In the genomic region with DNA sequence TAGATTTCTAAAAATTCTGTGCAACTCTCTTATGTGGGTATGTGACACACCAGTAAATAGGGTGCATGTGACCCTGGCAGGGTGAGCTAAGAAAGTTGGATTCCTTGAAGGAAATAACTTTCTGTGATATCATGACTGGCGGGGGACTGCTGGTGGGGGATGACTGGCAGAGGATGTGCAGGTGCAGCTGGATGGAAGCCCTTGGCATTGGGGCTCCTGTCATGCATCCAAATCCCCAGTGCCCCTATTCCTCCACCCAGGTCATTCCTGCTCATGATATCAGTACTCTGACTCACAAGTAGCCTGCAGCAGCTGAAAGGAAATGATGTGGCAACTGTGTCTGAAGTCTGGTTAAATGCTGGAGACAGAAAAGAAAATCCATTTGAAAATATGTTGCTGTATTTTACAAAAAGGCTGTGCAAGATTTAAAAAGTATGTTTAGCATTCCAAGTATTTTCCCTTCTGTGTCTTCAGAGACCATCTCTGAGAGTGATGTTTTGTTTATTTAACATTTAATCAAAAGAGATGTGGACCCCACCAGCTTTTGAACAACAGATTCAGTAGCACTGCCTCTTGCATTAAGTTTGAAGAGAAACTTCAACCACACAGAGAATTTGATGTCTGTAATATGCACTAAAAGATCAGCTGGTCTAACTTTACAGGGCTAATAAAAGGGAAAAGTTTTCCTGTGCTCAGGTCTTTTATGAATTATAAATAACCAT, we compare ENCODE assay signal across 11 cellular contexts. TPM values are rescaled to one million over a fixed set of nuclear protein-coding genes. Genes with fewer than 3 reads are reported as not detected.
DNase-seq lines count a peak whose midpoint lies in the region; ATAC-seq and TF ChIP-seq lines count a peak whose summit lies in the region.
"Had no signal": no experiment of that assay in that cellular context is flagged by ENCODE, and none has a peak within 500 bp of the region (broad histone marks: within the 10 kb centered on the region; RNA-seq: fewer than 3 reads in every experiment).

No MANE protein-coding gene starts in this region.

- POLR2A ChIA-PET in activated CD4-positive, alpha-beta memory T cell treated with anti-CD3 and anti-CD28 coated beads for 36 hours (lab: Charles Lee) = no interaction called here
- POLR2A ChIA-PET in activated CD4-positive, alpha-beta memory T cell treated with anti-CD3 and anti-CD28 coated beads, Interleukin-2, amount 10 ng/mL, durations not matched to agents 7 days and 5 days (lab: Charles Lee) = interaction anchor here (1.1 kb wide), 2 partner anchors 17 to 284 kb away, joined by 3 read pairs; no protein-coding TSS in a partner anchor

- no peak overlapping the region for H3K27ac Mint-ChIP-seq in activated CD4-positive, alpha-beta memory T cell treated with anti-CD3 and anti-CD28 coated beads for 36 hours
- no peak overlapping the region for H3K27ac Mint-ChIP-seq in activated CD4-positive, alpha-beta memory T cell treated with anti-CD3 and anti-CD28 coated beads, Interleukin-2, amount 10 ng/mL, durations not matched to agents 7 days and 5 days
- H3K27ac Mint-ChIP-seq: activated B cell treated with CpG ODN at 0.5 μM for 24 hours had no signal

- TF ChIP-seq CTCF in fibroblast of mammary gland (conservative IDR thresholded peaks at IDR 0.05; ENCODE audit: control insufficient read depth, insufficient read depth, low read depth, low read length) = no peak
- TF ChIP-seq CTCF in smooth muscle cell (IDR thresholded peaks at IDR 0.05; ENCODE audit: borderline replicate concordance, insufficient read depth, poor library complexity, severe bottlenecking) = no peak

- no peaks in the 10 kb centered on the region for H3K9me3 Mint-ChIP-seq in activated CD4-positive, alpha-beta memory T cell treated with anti-CD3 and anti-CD28 coated beads for 36 hours
- no peaks in the 10 kb centered on the region for H3K9me3 Mint-ChIP-seq in activated CD4-positive, alpha-beta memory T cell treated with anti-CD3 and anti-CD28 coated beads, Interleukin-2, amount 10 ng/mL, durations not matched to agents 7 days and 5 days
- H3K9me3 Mint-ChIP-seq: activated B cell treated with CpG ODN at 0.5 μM for 24 hours had no signal

- peaks cover 5% of the 10 kb centered on the region for H3K27me3 Mint-ChIP-seq in activated CD4-positive, alpha-beta memory T cell treated with anti-CD3 and anti-CD28 coated beads for 36 hours
- H3K27me3 Mint-ChIP-seq in activated CD4-positive, alpha-beta memory T cell treated with anti-CD3 and anti-CD28 coated beads, Interleukin-2, amount 10 ng/mL, durations not matched to agents 7 days and 5 days = peaks cover 21% of the 10 kb centered on the region

- no peaks in the 10 kb centered on the region for H3K27me3 ChIP-seq in smooth muscle cell (ENCODE audit: low read depth)

- H3K4me1 Mint-ChIP-seq in activated CD4-positive, alpha-beta memory T cell treated with anti-CD3 and anti-CD28 coated beads for 36 hours (ENCODE audit: low read depth) = peaks cover 6% of the 10 kb centered on the region
- H3K4me1 Mint-ChIP-seq in activated CD4-positive, alpha-beta memory T cell treated with anti-CD3 and anti-CD28 coated beads, Interleukin-2, amount 10 ng/mL, durations not matched to agents 7 days and 5 days = peaks cover 3% of the 10 kb centered on the region

- H3K36me3 Mint-ChIP-seq in activated CD4-positive, alpha-beta memory T cell treated with anti-CD3 and anti-CD28 coated beads for 36 hours = no peaks in the 10 kb centered on the region
- H3K36me3 Mint-ChIP-seq in activated CD4-positive, alpha-beta memory T cell treated with anti-CD3 and anti-CD28 coated beads, Interleukin-2, amount 10 ng/mL, durations not matched to agents 7 days and 5 days (ENCODE audit: low read depth) = no peaks in the 10 kb centered on the region

- H3F3A ChIP-seq in smooth muscle cell (ENCODE audit: low read depth) = peaks cover 12% of the 10 kb centered on the region

- H3K27ac ChIP-seq in smooth muscle cell (ENCODE audit: low read depth) = peak overlapping the region; percentile 98
- H3K27ac ChIP-seq: C4-2B had no signal

- peak; percentile 19 for DNase-seq in activated CD4-positive, alpha-beta memory T cell treated with anti-CD3 and anti-CD28 coated beads for 36 hours
- DNase-seq in activated CD4-positive, alpha-beta memory T cell treated with anti-CD3 and anti-CD28 coated beads, Interleukin-2, amount 10 ng/mL, durations not matched to agents 7 days and 5 days = no peak
- DNase-seq in RPMI8226 (peak; percentile 69), fibroblast of mammary gland (ENCODE audit: low read depth) (peak; percentile 87), smooth muscle cell (lab: John Stamatoyannopoulos, UW; ENCODE audit: unreplicated experiment) (no peak), NCI-H748 treated with DMSO at 0.1 percent for 48 hours (lab: John Stamatoyannopoulos, UW) (no peak), mesenteric fat pad (ENCODE audit: low spot score) (no peak)
- DNase-seq: activated B cell treated with CpG ODN at 0.5 μM for 24 hours, caudate nucleus had no signal

- H4K20me1 ChIP-seq in smooth muscle cell (ENCODE audit: low read depth) = no peaks in the 10 kb centered on the region

- H3K4me3 ChIP-seq in fibroblast of mammary gland (ENCODE audit: control insufficient read depth, low read depth, low read length) = no peak overlapping the region
- no peak overlapping the region for H3K4me3 ChIP-seq in smooth muscle cell

- ATAC-seq in HG03378 (IDR thresholded peaks at IDR 0.05; ENCODE audit: unreplicated experiment) = no peak

- no peaks in the 10 kb centered on the region for H3K36me3 ChIP-seq in smooth muscle cell (ENCODE audit: low read depth)

- peaks cover 13% of the 10 kb centered on the region for H3K4me1 ChIP-seq in smooth muscle cell (ENCODE audit: low read depth)

- CTCF ChIA-PET in activated CD4-positive, alpha-beta memory T cell treated with anti-CD3 and anti-CD28 coated beads for 36 hours (lab: Charles Lee) = no interaction called here
- CTCF ChIA-PET in activated CD4-positive, alpha-beta memory T cell treated with anti-CD3 and anti-CD28 coated beads, Interleukin-2, amount 10 ng/mL, durations not matched to agents 7 days and 5 days (lab: Charles Lee) = interaction anchor here (0.7 kb wide), 1 partner anchor 41 kb away, joined by 4 read pairs; no protein-coding TSS in a partner anchor

- 27% methylated on average over 1 of the region's 1 CpG for WGBS in smooth muscle cell (ENCODE audit: low lambda C conversion rate)

- intact Hi-C loops in activated CD4-positive, alpha-beta memory T cell treated with anti-CD3 and anti-CD28 coated beads for 36 hours (cut with micrococcal nuclease) = no loop called here

- peak overlapping the region; percentile 75 for H3K4me2 ChIP-seq in smooth muscle cell

- peak overlapping the region; percentile 76 for H3K9ac ChIP-seq in smooth muscle cell (ENCODE audit: low read depth)

- no peak overlapping the region for H3K4me3 Mint-ChIP-seq in activated CD4-positive, alpha-beta memory T cell treated with anti-CD3 and anti-CD28 coated beads for 36 hours
- no peak overlapping the region for H3K4me3 Mint-ChIP-seq in activated CD4-positive, alpha-beta memory T cell treated with anti-CD3 and anti-CD28 coated beads, Interleukin-2, amount 10 ng/mL, durations not matched to agents 7 days and 5 days
- H3K4me3 Mint-ChIP-seq: activated B cell treated with CpG ODN at 0.5 μM for 24 hours had no signal

- no peaks in the 10 kb centered on the region for H3K79me2 ChIP-seq in smooth muscle cell (ENCODE audit: low read depth)

- H2AFZ ChIP-seq in smooth muscle cell (ENCODE audit: low read depth) = peak overlapping the region; percentile 81

- no peaks in the 10 kb centered on the region for H3K9me3 ChIP-seq in smooth muscle cell (replicated peaks; ENCODE audit: low read depth)

RNA-seq across cellular contexts. Expression of gene ZSWIM6, which starts 17.9 kb away (rescaled TPM):
- total RNA-seq in activated CD4-positive, alpha-beta memory T cell treated with anti-CD3 and anti-CD28 coated beads for 36 hours = 1 to 10 TPM; 5.5 to 5.7 TPM
- total RNA-seq in activated CD4-positive, alpha-beta memory T cell treated with anti-CD3 and anti-CD28 coated beads, Interleukin-2, amount 10 ng/mL, durations not matched to agents 7 days and 5 days = 1 to 10 TPM; 6.8 to 7.1 TPM
- total RNA-seq in smooth muscle cell = 21.9 and 25.5 TPM in 2 replicates
- polyA plus RNA-seq in smooth muscle cell = 9.1 and 11.0 TPM in 2 replicates
- total RNA-seq in mesenteric fat pad = 12.5 TPM

Comparison
In these comparisons a context has a peak if more than half of its experiments do, and no peak if none do; other contexts are left out.
1. DNase-seq: peak in activated CD4-positive, alpha-beta memory T cell treated with anti-CD3 and anti-CD28 coated beads for 36 hours (single experiment), RPMI8226 (single experiment) and fibroblast of mammary gland (single experiment); none in activated CD4-positive, alpha-beta memory T cell treated with anti-CD3 and anti-CD28 coated beads, Interleukin-2, amount 10 ng/mL, durations not matched to agents 7 days and 5 days (single experiment), smooth muscle cell (single experiment), NCI-H748 treated with DMSO at 0.1 percent for 48 hours (single experiment) and mesenteric fat pad (single experiment).